In genomic region chr3:37810788-37811187, GRCh38 we compare ENCODE assay signal across 15 cellular contexts. TPM values are rescaled to one million over a fixed set of nuclear protein-coding genes. Genes with fewer than 3 reads are reported as not detected.
A peak's percentile ranks its signal among the peaks of the same experiment; 100 is the strongest.
DNase-seq lines count a peak whose midpoint lies in the region; ATAC-seq and TF ChIP-seq lines count a peak whose summit lies in the region.
"Had no signal": no experiment of that assay in that cellular context is flagged by ENCODE, and none has a peak within 500 bp of the region (broad histone marks: within the 10 kb centered on the region; RNA-seq: fewer than 3 reads in every experiment).

No MANE protein-coding gene starts in this region.

- peaks cover 35% of the 10 kb centered on the region for H3K36me3 Mint-ChIP-seq in endodermal cell (ENCODE audit: low read depth)
- H3K36me3 Mint-ChIP-seq in activated T-cell treated with anti-CD3 and anti-CD28 coated beads, Interleukin-2, amount 50 U/mL, for 4 hours (ENCODE audit: insufficient read depth) = no peaks in the 10 kb centered on the region
- no peaks in the 10 kb centered on the region for H3K36me3 Mint-ChIP-seq in activated CD4-positive, alpha-beta memory T cell treated with anti-CD3 and anti-CD28 coated beads for 36 hours
- H3K36me3 Mint-ChIP-seq: CD4-positive, CD25-positive, alpha-beta regulatory T cell had no signal

- no peak overlapping the region for H3K4me3 Mint-ChIP-seq in endodermal cell
- no peak overlapping the region for H3K4me3 Mint-ChIP-seq in activated T-cell treated with anti-CD3 and anti-CD28 coated beads, Interleukin-2, amount 50 U/mL, for 4 hours
- no peak overlapping the region for H3K4me3 Mint-ChIP-seq in activated CD4-positive, alpha-beta memory T cell treated with anti-CD3 and anti-CD28 coated beads for 36 hours
- H3K4me3 Mint-ChIP-seq: CD4-positive, CD25-positive, alpha-beta regulatory T cell had no signal

- H3K4me3 ChIP-seq in IMR-90 (ENCODE audit: insufficient read depth, low read depth, low read length) (no peak overlapping the region), endodermal cell (ENCODE audit: low read length) (no peak overlapping the region), thoracic aorta (no peak overlapping the region)

- H3K4me2 ChIP-seq in IMR-90 (ENCODE audit: low read depth, low read length) = no peak overlapping the region
- H3K4me2 ChIP-seq: SK-N-SH had no signal

- no peaks in the 10 kb centered on the region; the same call in 1 of the 2 replicates for H3K36me3 ChIP-seq in IMR-90 (ENCODE audit: control insufficient read depth, insufficient read depth, low read length)
- peaks cover 4% of the 10 kb centered on the region for H3K36me3 ChIP-seq in endodermal cell (ENCODE audit: control insufficient read depth, insufficient read depth, low read length)
- H3K36me3 ChIP-seq in thoracic aorta = no peaks in the 10 kb centered on the region

- H2BK120ac ChIP-seq in IMR-90 (ENCODE audit: low read depth, low read length) = peak overlapping the region; percentile 44

- no peak overlapping the region; the same call in 1 of the 2 replicates for H4K5ac ChIP-seq in IMR-90 (ENCODE audit: low read depth, low read length)

- no peaks in the 10 kb centered on the region; the same call in 1 of the 2 replicates for H3K27me3 ChIP-seq in IMR-90 (ENCODE audit: control insufficient read depth, insufficient read depth, low read length)
- no peaks in the 10 kb centered on the region for H3K27me3 ChIP-seq in endodermal cell (ENCODE audit: control insufficient read depth, insufficient read depth, low read length, poor library complexity, severe bottlenecking)
- H3K27me3 ChIP-seq in thoracic aorta (replicated peaks; ENCODE audit: insufficient read depth) = no peaks in the 10 kb centered on the region

- no peak overlapping the region for H2AFZ ChIP-seq in IMR-90 (replicated peaks; ENCODE audit: low read length, poor library complexity)

- H3K9ac ChIP-seq in IMR-90 (ENCODE audit: low read depth, low read length) = no peak overlapping the region
- H3K9ac ChIP-seq in endodermal cell (ENCODE audit: extremely low read depth, low read length, poor library complexity, severe bottlenecking) = no peak overlapping the region
- H3K9ac ChIP-seq: SK-N-SH had no signal

- H3K4ac ChIP-seq in IMR-90 (ENCODE audit: low read depth, low read length) = no peak overlapping the region; the same call in 1 of the 2 replicates

- TF ChIP-seq RAD21 in IMR-90 (IDR thresholded peaks at IDR 0.05; ENCODE audit: low read length) = no peak

- no peak overlapping the region for H3K27ac Mint-ChIP-seq in endodermal cell
- no peak overlapping the region for H3K27ac Mint-ChIP-seq in activated CD4-positive, alpha-beta memory T cell treated with anti-CD3 and anti-CD28 coated beads for 36 hours
- H3K27ac Mint-ChIP-seq: CD4-positive, CD25-positive, alpha-beta regulatory T cell had no signal

- no peaks in the 10 kb centered on the region for H3K79me1 ChIP-seq in IMR-90 (ENCODE audit: low read depth in 1 of 2, low read length in 2 of 2)

- no peaks in the 10 kb centered on the region for H3K9me3 ChIP-seq in IMR-90 (ENCODE audit: control insufficient read depth, insufficient read depth, low read length)
- H3K9me3 ChIP-seq in endodermal cell (ENCODE audit: control insufficient read depth, low read length) = no peaks in the 10 kb centered on the region
- H3K9me3 ChIP-seq in thoracic aorta = no peaks in the 10 kb centered on the region
- H3K9me3 ChIP-seq: Caco-2, SK-N-SH had no signal

- TF ChIP-seq POLR2A in IMR-90 (IDR thresholded peaks at IDR 0.05; ENCODE audit: low read depth, low read length) = no peak

- H3K18ac ChIP-seq in IMR-90 (ENCODE audit: low read depth, low read length) = no peak overlapping the region; the same call in 1 of the 2 replicates

- no peak overlapping the region for H2AK9ac ChIP-seq in IMR-90 (replicated peaks; ENCODE audit: low read depth, low read length, poor library complexity)

- ATAC-seq in IMR-90 (ENCODE audit: low read depth) = no peak
- ATAC-seq in thoracic aorta (ENCODE audit: insufficient number of reproducible peaks, low FRiP score, low read depth) = no peak
- no peak for ATAC-seq in activated T-cell treated with anti-CD3 and anti-CD28 coated beads, Interleukin-2, amount 50 U/mL, for 4 hours

- dilution Hi-C loops in IMR-90 (cut with HindIII; ENCODE audit: low sequenced_read_pairs, unreplicated experiment) = no loop called here

- H3K4me1 ChIP-seq in IMR-90 (ENCODE audit: control insufficient read depth, insufficient read depth, low read length) = peaks cover 25% of the 10 kb centered on the region
- peaks cover 13% of the 10 kb centered on the region for H3K4me1 ChIP-seq in endodermal cell (ENCODE audit: control insufficient read depth, insufficient read depth, low read length)
- H3K4me1 ChIP-seq in thoracic aorta (ENCODE audit: control insufficient read depth in 1 of 2, low read depth in 2 of 2) = peaks cover 40 to 70% of the 10 kb centered on the region in 2 donors

- BruUV-seq in IMR-90 (replicated peaks; lab: Mats Ljungman, UMichigan) = no TSS peak

- H4K20me1 ChIP-seq in IMR-90 (ENCODE audit: insufficient read depth, low read length) = peaks cover 6% of the 10 kb centered on the region; the same call in 1 of the 2 replicates

- peaks cover 9% of the 10 kb centered on the region for H3K9me1 ChIP-seq in IMR-90 (ENCODE audit: insufficient read depth, low read length)

- POLR2A ChIA-PET in IMR-90 (lab: Charles Lee; ENCODE audit: unreplicated experiment) = no interaction called here
- POLR2A ChIA-PET in activated CD4-positive, alpha-beta memory T cell treated with anti-CD3 and anti-CD28 coated beads for 36 hours (lab: Charles Lee) = no interaction called here

- H4K8ac ChIP-seq in IMR-90 (ENCODE audit: low read depth in 2 of 2, low read length in 2 of 2) = no peak overlapping the region

- no peaks in the 10 kb centered on the region for H3K27me3 Mint-ChIP-seq in endodermal cell (ENCODE audit: insufficient read depth)
- H3K27me3 Mint-ChIP-seq in activated T-cell treated with anti-CD3 and anti-CD28 coated beads, Interleukin-2, amount 50 U/mL, for 4 hours (ENCODE audit: low read depth) = peaks cover 5% of the 10 kb centered on the region
- H3K27me3 Mint-ChIP-seq in activated CD4-positive, alpha-beta memory T cell treated with anti-CD3 and anti-CD28 coated beads for 36 hours = peaks cover 2% of the 10 kb centered on the region

- peaks cover 8% of the 10 kb centered on the region for H3K4me1 Mint-ChIP-seq in endodermal cell
- no peaks in the 10 kb centered on the region for H3K4me1 Mint-ChIP-seq in activated T-cell treated with anti-CD3 and anti-CD28 coated beads, Interleukin-2, amount 50 U/mL, for 4 hours (ENCODE audit: low read depth)
- H3K4me1 Mint-ChIP-seq in activated CD4-positive, alpha-beta memory T cell treated with anti-CD3 and anti-CD28 coated beads for 36 hours (ENCODE audit: low read depth) = no peaks in the 10 kb centered on the region
- H3K4me1 Mint-ChIP-seq: CD4-positive, CD25-positive, alpha-beta regulatory T cell had no signal

- no peak overlapping the region for H3K56ac ChIP-seq in IMR-90 (ENCODE audit: extremely low read depth, insufficient read depth, low read length)

- no peak overlapping the region for H3K14ac ChIP-seq in IMR-90 (replicated peaks; ENCODE audit: low read depth, low read length)

- no peak overlapping the region for H3K27ac ChIP-seq in IMR-90 (ENCODE audit: insufficient read depth, low read length)
- H3K27ac ChIP-seq in endodermal cell (ENCODE audit: low read depth, low read length) = no peak overlapping the region
- H3K27ac ChIP-seq in thoracic aorta = peak overlapping the region; percentile 59 to 88

- no peak overlapping the region; the same call in 2 of the 3 replicates for H2BK15ac ChIP-seq in IMR-90 (ENCODE audit: low read depth, low read length)

- TF ChIP-seq CTCF in IMR-90 (conservative IDR thresholded peaks at IDR 0.05; ENCODE audit: low read depth, low read length) = no peak
- no peak for TF ChIP-seq CTCF in endodermal cell (conservative IDR thresholded peaks at IDR 0.05)
- TF ChIP-seq CTCF in thoracic aorta (IDR thresholded peaks at IDR 0.05) = no peak

- CTCF ChIA-PET in IMR-90 (lab: Yijun Ruan, JAX) = interaction anchor here (1.2 kb wide), 1 partner anchor 31 kb away, joined by 3 read pairs; no protein-coding TSS in a partner anchor
- CTCF ChIA-PET in activated CD4-positive, alpha-beta memory T cell treated with anti-CD3 and anti-CD28 coated beads for 36 hours (lab: Charles Lee) = no interaction called here

- no peak overlapping the region for H3K23ac ChIP-seq in IMR-90 (ENCODE audit: low read depth, low read length)

- no peak for DNase-seq in IMR-90
- DNase-seq in NCI-H524 treated with DMSO at 0.1 percent for 48 hours (lab: John Stamatoyannopoulos, UW) = peak; percentile 87
- DNase-seq in endodermal cell = peak; percentile 36
- no peak for DNase-seq in thoracic aorta (ENCODE audit: low spot score)
- no peak for DNase-seq in activated T-cell treated with anti-CD3 and anti-CD28 coated beads, Interleukin-2, amount 50 U/mL, for 4 hours
- no peak for DNase-seq in activated CD4-positive, alpha-beta memory T cell treated with anti-CD3 and anti-CD28 coated beads for 36 hours
- DNase-seq in NCI-H2227 (lab: John Stamatoyannopoulos, UW; ENCODE audit: unreplicated experiment) = no peak
- DNase-seq: ACHN; AML-193; Caco-2; CD4-positive, CD25-positive, alpha-beta regulatory T cell; H7; NCI-H1105 treated with DMSO at 0.1 percent for 48 hours; NCI-H187; SK-N-SH had no signal

- H3K9me3 Mint-ChIP-seq in endodermal cell = no peaks in the 10 kb centered on the region
- H3K9me3 Mint-ChIP-seq in activated T-cell treated with anti-CD3 and anti-CD28 coated beads, Interleukin-2, amount 50 U/mL, for 4 hours = no peaks in the 10 kb centered on the region
- H3K9me3 Mint-ChIP-seq in activated CD4-positive, alpha-beta memory T cell treated with anti-CD3 and anti-CD28 coated beads for 36 hours = no peaks in the 10 kb centered on the region

- WGBS in IMR-90 (ENCODE audit: extremely low coverage in 2 of 2, insufficient read length in 1 of 2), 2 experiments = 77% methylated on average over 4 of the region's 6 CpGs; no CpG with 5 or more reads in 1 of the 2 experiments
- WGBS in endodermal cell (ENCODE audit: insufficient coverage in 1 of 2, insufficient read length in 1 of 2), 2 experiments = 89 to 90% methylated on average over 5 to 6 of the region's 6 CpGs

- intact Hi-C loops in IMR-90 (cut with micrococcal nuclease) = loop anchor here (10.0 kb wide), 1 partner anchor 496 kb away; no protein-coding TSS in a partner anchor
- intact Hi-C loops in activated CD4-positive, alpha-beta memory T cell treated with anti-CD3 and anti-CD28 coated beads for 36 hours (cut with micrococcal nuclease) = no loop called here

- no peak overlapping the region for H2AK5ac ChIP-seq in IMR-90 (ENCODE audit: low read depth, low read length)

- H4K91ac ChIP-seq in IMR-90 (ENCODE audit: insufficient read depth, low read depth, low read length) = peak overlapping the region; percentile 46

- in situ Hi-C loops in IMR-90 (cut with MboI; ENCODE audit: low sequenced_read_pairs) = no loop called here

- peak overlapping the region; percentile 79; the same call in 1 of the 2 replicates for H2BK20ac ChIP-seq in IMR-90 (ENCODE audit: low read depth, low read length)

- H2BK5ac ChIP-seq in IMR-90 (ENCODE audit: low read depth, low read length, poor library complexity, severe bottlenecking) = no peak overlapping the region

RNA-seq across cellular contexts. Expression of gene CTDSPL, which starts 50.9 kb away (rescaled TPM):
- total RNA-seq in IMR-90 (2012; rRNA removed) (29.0 and 33.3 TPM in 2 replicates), endodermal cell (10 to 100 TPM; 27.8 to 30.7 TPM), thoracic aorta (10 to 100 TPM; 55.0 to 59.6 TPM)
- polyA plus RNA-seq in IMR-90 (2012; rRNA removed) = 23.9 and 24.5 TPM in 2 replicates
- 16.1 and 16.4 TPM in 2 replicates for polyA plus RNA-seq in IMR-90 (2012; cell fraction: cytosol; rRNA removed)
- 17.1 and 36.9 TPM in 2 replicates for polyA plus RNA-seq in IMR-90 (2012; cell fraction: nucleus; rRNA removed; ENCODE audit: low replicate concordance)
- polyA plus RNA-seq in endodermal cell (2013, experiment 1 of 2) = 19.3 TPM
- polyA plus RNA-seq in endodermal cell (2013, experiment 2 of 2) = 23.4 TPM
- 1 to 10 TPM; 1.1 to 1.7 (median 1.3) TPM for total RNA-seq in activated T-cell treated with anti-CD3 and anti-CD28 coated beads, Interleukin-2, amount 50 U/mL, for 4 hours
- total RNA-seq in activated CD4-positive, alpha-beta memory T cell treated with anti-CD3 and anti-CD28 coated beads for 36 hours = 1 to 10 TPM; 3.7 to 5.1 TPM

Comparison
In these comparisons a context has a peak if more than half of its experiments do, and no peak if none do; other contexts are left out.
1. DNase-seq: peak in NCI-H524 treated with DMSO at 0.1 percent for 48 hours (single experiment) and endodermal cell (single experiment); none in IMR-90 (single experiment), thoracic aorta (single experiment), activated T-cell treated with anti-CD3 and anti-CD28 coated beads, Interleukin-2, amount 50 U/mL, for 4 hours (single experiment), activated CD4-positive, alpha-beta memory T cell treated with anti-CD3 and anti-CD28 coated beads for 36 hours (single experiment) and NCI-H2227 (single experiment).
2. H3K27ac ChIP-seq: peak in thoracic aorta (2 of 2); none in IMR-90 (single experiment) and endodermal cell (single experiment).